In the genomic region with DNA sequence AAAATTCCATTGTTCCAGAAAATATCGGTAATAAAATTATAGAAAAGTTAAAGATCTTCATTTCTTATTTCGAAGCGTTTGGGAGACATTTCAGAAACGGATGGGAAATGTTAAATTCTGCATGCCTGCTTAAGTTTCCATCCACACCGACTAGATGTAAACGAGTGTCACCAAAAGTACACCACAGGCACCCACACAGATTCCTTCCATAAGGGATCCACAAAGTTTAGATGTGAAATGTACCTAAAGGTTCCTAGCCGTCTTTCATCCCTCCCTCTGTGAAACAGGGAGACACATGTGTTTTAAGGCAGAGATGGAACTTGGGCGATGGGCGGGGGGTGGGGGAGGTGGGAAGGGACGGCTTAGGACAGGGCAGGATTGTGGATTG, we compare ENCODE assay signal across 11 cellular contexts. TPM values are rescaled to one million over a fixed set of nuclear protein-coding genes. Genes with fewer than 3 reads are reported as not detected.
DNase-seq lines count a peak whose midpoint lies in the region; ATAC-seq, FAIRE-seq and TF ChIP-seq lines count a peak whose summit lies in the region.
"Had no signal": no experiment of that assay in that cellular context is flagged by ENCODE, and none has a peak within 500 bp of the region (broad histone marks: within the 10 kb centered on the region; RNA-seq: fewer than 3 reads in every experiment).

No MANE protein-coding gene starts in this region.

- 26 to 31% (median 28%) methylated on average over 9 to 10 of the region's 10 CpGs for WGBS in ovary, 3 donors

- no peak for DNase-seq in CD8-positive, alpha-beta memory T cell
- DNase-seq in SJSA1 (ENCODE audit: low read depth in 1 of 2, low spot score in 2 of 2) (no peak), fibroblast of lung (ENCODE audit: low read depth in 2 of 2) (no peak), ovary (no peak), NCI-H187 (lab: John Stamatoyannopoulos, UW) (no peak), GM12891 (ENCODE audit: insufficient read length, low spot score) (no peak), retina (no peak)
- DNase-seq: NCI-H1048 had no signal

- peak overlapping the region in 5 of 7 donors; percentile 36 to 84 (median 52) for H3K4me3 Mint-ChIP-seq in CD8-positive, alpha-beta memory T cell

- H3K4me1 ChIP-seq in CD8-positive, alpha-beta memory T cell (ENCODE audit: insufficient read depth, low read length) = peaks cover 19% of the 10 kb centered on the region
- H3K4me1 ChIP-seq in SJSA1 (replicated peaks) (peaks cover 64% of the 10 kb centered on the region), fibroblast of lung (ENCODE audit: control insufficient read depth, extremely low read depth, insufficient read depth, low read length) (peaks cover 4% of the 10 kb centered on the region), ovary (ENCODE audit: insufficient read depth) (peaks cover 8% of the 10 kb centered on the region)

- no peak for ATAC-seq in GM18517 (IDR thresholded peaks at IDR 0.05; ENCODE audit: unreplicated experiment)

- H3K27ac ChIP-seq in CD8-positive, alpha-beta memory T cell (ENCODE audit: low read depth, low read length) = no peak overlapping the region
- H3K27ac ChIP-seq in SJSA1 (peak overlapping the region; percentile 81), fibroblast of lung (ENCODE audit: insufficient read depth, low read length) (peak overlapping the region; percentile 72), ovary (peak overlapping the region; percentile 54 to 73)

- H3K27ac Mint-ChIP-seq in CD8-positive, alpha-beta memory T cell = no peak overlapping the region

- peaks cover 44 to 73% of the 10 kb centered on the region in 2 donors for H3K27me3 Mint-ChIP-seq in CD8-positive, alpha-beta memory T cell

- no peak for FAIRE-seq in GM12891 (lab: Jason Lieb, UNC)
- FAIRE-seq: D721Med, islet of Langerhans had no signal

- H3K79me2 ChIP-seq in fibroblast of lung (ENCODE audit: control insufficient read depth, insufficient read depth, low read length) = peaks cover 42% of the 10 kb centered on the region

- H4K20me1 ChIP-seq in fibroblast of lung (ENCODE audit: control insufficient read depth, extremely low read depth, insufficient read depth, low read length) = no peaks in the 10 kb centered on the region

- no peaks in the 10 kb centered on the region for H3K36me3 ChIP-seq in CD8-positive, alpha-beta memory T cell (ENCODE audit: insufficient read depth, low read length)
- H3K36me3 ChIP-seq in SJSA1 (peaks cover 25% of the 10 kb centered on the region), fibroblast of lung (ENCODE audit: control insufficient read depth, insufficient read depth, low read length) (peaks cover 3% of the 10 kb centered on the region), ovary (no peaks in the 10 kb centered on the region)

- TF ChIP-seq POLR2A in ovary (IDR thresholded peaks at IDR 0.05) (no peak), GM12891 (IDR thresholded peaks at IDR 0.05; ENCODE audit: low read depth, low read length) (no peak)

- no peak overlapping the region for H3K4me3 ChIP-seq in CD8-positive, alpha-beta memory T cell (ENCODE audit: low read length)
- peak overlapping the region; percentile 57 for H3K4me3 ChIP-seq in SJSA1
- peak overlapping the region; percentile 18 to 99 (median 90) for H3K4me3 ChIP-seq in fibroblast of lung (replicated peaks in 1 of 4; ENCODE audit: control extremely low read depth in 1 of 4, insufficient read depth in 1 of 4, low read depth in 3 of 4, low read length in 4 of 4)
- peak overlapping the region; percentile 80 for H3K4me3 ChIP-seq in ovary

- CTCF ChIA-PET in CD8-positive, alpha-beta memory T cell (lab: Charles Lee) = no interaction called here

- peaks cover 36% of the 10 kb centered on the region for H3K27me3 ChIP-seq in CD8-positive, alpha-beta memory T cell (ENCODE audit: insufficient read depth, low read length, poor library complexity, severe bottlenecking)
- H3K27me3 ChIP-seq in SJSA1 (replicated peaks) = no peaks in the 10 kb centered on the region
- H3K27me3 ChIP-seq in fibroblast of lung (ENCODE audit: control insufficient read depth, insufficient read depth, low read length) = no peaks in the 10 kb centered on the region
- no peaks in the 10 kb centered on the region for H3K27me3 ChIP-seq in ovary

- TF ChIP-seq CTCF in fibroblast of lung (conservative IDR thresholded peaks at IDR 0.05 in 1 of 2, IDR thresholded peaks at IDR 0.05 in 1 of 2; ENCODE audit: low read depth in 1 of 2, low read length in 2 of 2) = no peak
- no peak for TF ChIP-seq CTCF in ovary (IDR thresholded peaks at IDR 0.05)

- peaks cover 29 to 31% (median 29%) of the 10 kb centered on the region in 3 donors for H3K4me1 Mint-ChIP-seq in CD8-positive, alpha-beta memory T cell

- H3K9ac ChIP-seq in fibroblast of lung (ENCODE audit: insufficient read depth, low read length) = no peak overlapping the region

- intact Hi-C loops in ovary (cut with DNase I) = loop anchor here in 3 of 4 donors (2.0 to 10.0 kb wide), 3 partner anchors 31 to 249 kb away; no protein-coding TSS in a partner anchor

- no peak for TF ChIP-seq EP300 in ovary (IDR thresholded peaks at IDR 0.05)

- no peaks in the 10 kb centered on the region for H3K36me3 Mint-ChIP-seq in CD8-positive, alpha-beta memory T cell

- H3K9me3 ChIP-seq in CD8-positive, alpha-beta memory T cell (ENCODE audit: low read length) = no peaks in the 10 kb centered on the region
- no peaks in the 10 kb centered on the region for H3K9me3 ChIP-seq in SJSA1 (replicated peaks)
- no peaks in the 10 kb centered on the region for H3K9me3 ChIP-seq in fibroblast of lung (ENCODE audit: control insufficient read depth, insufficient read depth, low read depth, low read length)
- no peaks in the 10 kb centered on the region for H3K9me3 ChIP-seq in ovary

- H3K4me2 ChIP-seq in fibroblast of lung (ENCODE audit: extremely low read depth, insufficient read depth, low read length) = peak overlapping the region; percentile 88

- peak overlapping the region; percentile 58 for H2AFZ ChIP-seq in fibroblast of lung (ENCODE audit: low read length)

- POLR2A ChIA-PET in CD8-positive, alpha-beta memory T cell (lab: Charles Lee) = no interaction called here

- H3K9me3 Mint-ChIP-seq in CD8-positive, alpha-beta memory T cell = no peaks in the 10 kb centered on the region

TF ChIP-seq in GM12891, 5 proteins besides CTCF, POLR2A, EP300 and RAD21:
- TF ChIP-seq PAX5 (IDR thresholded peaks at IDR 0.05; ENCODE audit: insufficient read depth, low read length, severe bottlenecking) (no peak), POU2F2 (IDR thresholded peaks at IDR 0.05; ENCODE audit: low read depth, low read length) (no peak), TAF1 (IDR thresholded peaks at IDR 0.05; ENCODE audit: low read depth, low read length) (no peak), POLR2AphosphoS5 (IDR thresholded peaks at IDR 0.05; ENCODE audit: low read depth, low read length) (no peak), SPI1 (IDR thresholded peaks at IDR 0.05; ENCODE audit: low read depth, low read length) (no peak)

RNA-seq across cellular contexts. Expression of gene CAV1, which starts 0.6 kb away (rescaled TPM):
- 1 to 10 TPM; 2.3 to 2.5 TPM for total RNA-seq in CD8-positive, alpha-beta memory T cell
- not detected for polyA plus RNA-seq in CD8-positive, alpha-beta memory T cell
- total RNA-seq in SJSA1 (2014; rRNA removed; shearing (Covaris generic)) = 118 and 154 TPM in 2 replicates
- 174 and 461 TPM in 2 replicates for total RNA-seq in fibroblast of lung
- polyA plus RNA-seq in fibroblast of lung = 1,245 and 1,327 TPM in 2 replicates
- polyA plus RNA-seq in fibroblast of lung (2012) = 881 and 940 TPM in 2 replicates
- polyA minus RNA-seq in fibroblast of lung (ENCODE audit: low replicate concordance) = 3,025 and 3,345 TPM in 2 replicates
- total RNA-seq in ovary = 100 to 1,000 TPM in 4 of 7 donors, 10 to 100 TPM in 3; 47.3 to 272 (median 101) TPM
- 100 to 1,000 TPM; 150 to 287 TPM for polyA plus RNA-seq in ovary
- polyA plus RNA-seq in GM12891 (2012; ENCODE audit: low read depth, missing spikeins) = 0.51 TPM

RNA-seq across cellular contexts. Expression of gene CAV2, which starts 24.7 kb away (rescaled TPM):
- not detected for total RNA-seq in CD8-positive, alpha-beta memory T cell
- not detected for polyA plus RNA-seq in CD8-positive, alpha-beta memory T cell
- 130 and 204 TPM in 2 replicates for total RNA-seq in SJSA1 (2014; rRNA removed; shearing (Covaris generic))
- total RNA-seq in fibroblast of lung (60.1 and 119 TPM in 2 replicates), ovary (10 to 100 TPM; 38.0 to 67.5 (median 53.7) TPM)
- polyA plus RNA-seq in fibroblast of lung (217 and 288 TPM in 2 replicates), ovary (100 to 1,000 TPM in 1 of 2 donors, 10 to 100 TPM in 1; 46.2 to 110 TPM)
- 118 and 133 TPM in 2 replicates for polyA plus RNA-seq in fibroblast of lung (2012)
- 162 and 212 TPM in 2 replicates for polyA minus RNA-seq in fibroblast of lung (ENCODE audit: low replicate concordance)
- polyA plus RNA-seq in GM12891 (2012; ENCODE audit: low read depth, missing spikeins) = 0.04 TPM

Comparison
In these comparisons a context has a peak if more than half of its experiments do, and no peak if none do; other contexts are left out.
1. RNA of gene CAV1, which starts 0.6 kb away (total RNA-seq): 174 to 461 TPM in fibroblast of lung, 118 to 154 TPM in SJSA1 and 47.3 to 272 TPM in ovary; 2.3 to 2.5 TPM in CD8-positive, alpha-beta memory T cell; every median in the first group is over 10 times any median in the second.
2. RNA of gene CAV2, which starts 24.7 kb away (total RNA-seq): 130 to 204 TPM in SJSA1, 60.1 to 119 TPM in fibroblast of lung and 38.0 to 67.5 TPM in ovary; not detected in CD8-positive, alpha-beta memory T cell; every median in the first group is over 10 times any median in the second.